Comparison of ENCODE assay signal across 8 cellular contexts in genomic region chr17:48492401-48493298, GRCh38. TPM values are rescaled to one million over a fixed set of nuclear protein-coding genes. Genes with fewer than 3 reads are reported as not detected.
DNase-seq lines count a peak whose midpoint lies in the region; ATAC-seq, FAIRE-seq and TF ChIP-seq lines count a peak whose summit lies in the region.

No MANE protein-coding gene starts in this region.

- H3K4me3 ChIP-seq in gastroesophageal sphincter (peak overlapping the region; percentile 7 to 44), tibial artery (peak overlapping the region; percentile 15 to 26)

- peaks cover 23% of the 10 kb centered on the region for H3K27me3 Mint-ChIP-seq in activated T-helper 2 cell treated with anti-CD3 and anti-CD28 coated beads, Interferon-gamma antibody, Interleukin-2, Interleukin-4, amounts not matched to agents 10 μg/mL and 5 μg/mL and 100 μg/mL, durations not matched to agents 14 hours and 24 hours and 36 hours (ENCODE audit: low read depth)
- peaks cover 29% of the 10 kb centered on the region for H3K27me3 Mint-ChIP-seq in osteocyte (ENCODE audit: unreplicated experiment)

- TF ChIP-seq CTCF in gastroesophageal sphincter (IDR thresholded peaks at IDR 0.05) (peak; percentile 93 to 97 (median 96)), osteocyte (IDR thresholded peaks at IDR 0.05) (peak; percentile 59), tibial artery (IDR thresholded peaks at IDR 0.05) (peak; percentile 87 to 93)

- no peaks in the 10 kb centered on the region for H3K9me3 Mint-ChIP-seq in activated T-helper 2 cell treated with anti-CD3 and anti-CD28 coated beads, Interferon-gamma antibody, Interleukin-2, Interleukin-4, amounts not matched to agents 10 μg/mL and 5 μg/mL and 100 μg/mL, durations not matched to agents 14 hours and 24 hours and 36 hours
- no peaks in the 10 kb centered on the region for H3K9me3 Mint-ChIP-seq in osteocyte (ENCODE audit: unreplicated experiment)

- ATAC-seq in HG03342 (IDR thresholded peaks at IDR 0.05; ENCODE audit: unreplicated experiment): peak; percentile 74
- peak; percentile 94 for ATAC-seq in gastroesophageal sphincter

- 1 to 20% methylated on average over 2 to 16 of the region's 53 CpGs for WGBS in gastroesophageal sphincter (ENCODE audit: low coverage in 1 of 2), 2 donors

- peaks cover 3% of the 10 kb centered on the region for H3K36me3 Mint-ChIP-seq in activated T-helper 2 cell treated with anti-CD3 and anti-CD28 coated beads, Interferon-gamma antibody, Interleukin-2, Interleukin-4, amounts not matched to agents 10 μg/mL and 5 μg/mL and 100 μg/mL, durations not matched to agents 14 hours and 24 hours and 36 hours (ENCODE audit: low read depth)
- no peaks in the 10 kb centered on the region for H3K36me3 Mint-ChIP-seq in osteocyte (ENCODE audit: unreplicated experiment)

- peaks cover 36% of the 10 kb centered on the region for H3K4me1 Mint-ChIP-seq in activated T-helper 2 cell treated with anti-CD3 and anti-CD28 coated beads, Interferon-gamma antibody, Interleukin-2, Interleukin-4, amounts not matched to agents 10 μg/mL and 5 μg/mL and 100 μg/mL, durations not matched to agents 14 hours and 24 hours and 36 hours (ENCODE audit: low read depth)
- no peaks in the 10 kb centered on the region for H3K4me1 Mint-ChIP-seq in osteocyte (ENCODE audit: unreplicated experiment)

- H3K27ac ChIP-seq in gastroesophageal sphincter: peak overlapping the region in 3 of 4 donors; percentile 30 to 55 (median 49)
- H3K27ac ChIP-seq in tibial artery: no peak overlapping the region

- no peak for TF ChIP-seq POLR2A in gastroesophageal sphincter (IDR thresholded peaks at IDR 0.05)

- H3K4me3 Mint-ChIP-seq in activated T-helper 2 cell treated with anti-CD3 and anti-CD28 coated beads, Interferon-gamma antibody, Interleukin-2, Interleukin-4, amounts not matched to agents 10 μg/mL and 5 μg/mL and 100 μg/mL, durations not matched to agents 14 hours and 24 hours and 36 hours (ENCODE audit: low read depth): peak overlapping the region; percentile 37
- H3K4me3 Mint-ChIP-seq in osteocyte (ENCODE audit: unreplicated experiment): no peak overlapping the region

- peaks cover 0 to 32% (median 3%) of the 10 kb centered on the region in 3 donors for H3K4me1 ChIP-seq in gastroesophageal sphincter
- peaks cover 0 to 11% (median 8%) of the 10 kb centered on the region in 4 donors for H3K4me1 ChIP-seq in tibial artery

- H3K36me3 ChIP-seq in gastroesophageal sphincter (no peaks in the 10 kb centered on the region), tibial artery (no peaks in the 10 kb centered on the region)

- H3K27ac Mint-ChIP-seq in activated T-helper 2 cell treated with anti-CD3 and anti-CD28 coated beads, Interferon-gamma antibody, Interleukin-2, Interleukin-4, amounts not matched to agents 10 μg/mL and 5 μg/mL and 100 μg/mL, durations not matched to agents 14 hours and 24 hours and 36 hours: no peak overlapping the region
- H3K27ac Mint-ChIP-seq in osteocyte (ENCODE audit: unreplicated experiment): no peak overlapping the region

- H3K9me3 ChIP-seq in gastroesophageal sphincter: no peaks in the 10 kb centered on the region
- no peaks in the 10 kb centered on the region for H3K9me3 ChIP-seq in tibial artery

- intact Hi-C loops in activated T-helper 2 cell treated with anti-CD3 and anti-CD28 coated beads, Interferon-gamma antibody, Interleukin-2, Interleukin-4, amounts not matched to agents 10 μg/mL and 5 μg/mL and 100 μg/mL, durations not matched to agents 14 hours and 24 hours and 36 hours (cut with micrococcal nuclease): loop anchor here (2.0 kb wide), 1 partner anchor 50 kb away; no protein-coding TSS in a partner anchor
- intact Hi-C loops in tibial artery (cut with DNase I; ENCODE audit: low total_unique reads): no loop called here

- no peak for TF ChIP-seq EP300 in gastroesophageal sphincter (IDR thresholded peaks at IDR 0.05)

- FAIRE-seq in RCC 7860 (lab: Jason Lieb, UNC): no peak

- DNase-seq in DMS53 treated with DMSO at 0.1 percent for 48 hours (lab: John Stamatoyannopoulos, UW; ENCODE audit: unreplicated experiment) (peak; percentile 40), RCC 7860 (ENCODE audit: low spot score) (peak; percentile 16), osteocyte (ENCODE audit: extremely low spot score, unreplicated experiment) (no peak), tibial artery (peak in 1 of 2 donors; percentile 43), OCI-M2 (lab: John Stamatoyannopoulos, UW; ENCODE audit: unreplicated experiment) (no peak)
- peak; percentile 61 for DNase-seq in activated T-helper 2 cell treated with anti-CD3 and anti-CD28 coated beads, Interferon-gamma antibody, Interleukin-2, Interleukin-4, amounts not matched to agents 10 μg/mL and 5 μg/mL and 100 μg/mL, durations not matched to agents 14 hours and 24 hours and 36 hours (ENCODE audit: low spot score)

- H3K27me3 ChIP-seq in gastroesophageal sphincter (no peaks in the 10 kb centered on the region), tibial artery (peaks cover 0 to 59% of the 10 kb centered on the region in 2 donors)

RNA-seq across cellular contexts. Expression of gene HOXB1, which starts 38.2 kb away (rescaled TPM):
- total RNA-seq in activated T-helper 2 cell treated with anti-CD3 and anti-CD28 coated beads, Interferon-gamma antibody, Interleukin-2, Interleukin-4, amounts not matched to agents 10 μg/mL and 5 μg/mL and 100 μg/mL, durations not matched to agents 14 hours and 24 hours and 36 hours: not detected in 2 replicates
- not detected for total RNA-seq in gastroesophageal sphincter
- total RNA-seq in osteocyte: not detected in 2 replicates

RNA-seq across cellular contexts. Expression of gene HOXB2, which starts 52.3 kb away (rescaled TPM):
- 22.2 and 23.9 TPM in 2 replicates for total RNA-seq in activated T-helper 2 cell treated with anti-CD3 and anti-CD28 coated beads, Interferon-gamma antibody, Interleukin-2, Interleukin-4, amounts not matched to agents 10 μg/mL and 5 μg/mL and 100 μg/mL, durations not matched to agents 14 hours and 24 hours and 36 hours
- total RNA-seq in gastroesophageal sphincter (10 to 100 TPM; 28.7 to 65.2 (median 38.8) TPM), osteocyte (not detected in 2 replicates)

Comparison
In these comparisons a context has a peak if more than half of its experiments do, and no peak if none do; other contexts are left out.
1. DNase-seq: peak in DMS53 treated with DMSO at 0.1 percent for 48 hours (single experiment), RCC 7860 (single experiment) and activated T-helper 2 cell treated with anti-CD3 and anti-CD28 coated beads, Interferon-gamma antibody, Interleukin-2, Interleukin-4, amounts not matched to agents 10 μg/mL and 5 μg/mL and 100 μg/mL, durations not matched to agents 14 hours and 24 hours and 36 hours (single experiment); none in osteocyte (single experiment) and OCI-M2 (single experiment).
2. H3K27ac ChIP-seq: peak in gastroesophageal sphincter (3 of 4); none in tibial artery (0 of 2).
3. RNA of gene HOXB2, which starts 52.3 kb away (total RNA-seq): 28.7 to 65.2 TPM in gastroesophageal sphincter and 22.2 to 23.9 TPM in activated T-helper 2 cell treated with anti-CD3 and anti-CD28 coated beads, Interferon-gamma antibody, Interleukin-2, Interleukin-4, amounts not matched to agents 10 μg/mL and 5 μg/mL and 100 μg/mL, durations not matched to agents 14 hours and 24 hours and 36 hours; not detected in osteocyte; every median in the first group is over 10 times any median in the second.
4. Peak in every context shown above with its lines, with median percentiles within 50 percentile points of each other: CTCF ChIP-seq.